ENCODE assay signal across 9 cellular contexts in the genomic region with DNA sequence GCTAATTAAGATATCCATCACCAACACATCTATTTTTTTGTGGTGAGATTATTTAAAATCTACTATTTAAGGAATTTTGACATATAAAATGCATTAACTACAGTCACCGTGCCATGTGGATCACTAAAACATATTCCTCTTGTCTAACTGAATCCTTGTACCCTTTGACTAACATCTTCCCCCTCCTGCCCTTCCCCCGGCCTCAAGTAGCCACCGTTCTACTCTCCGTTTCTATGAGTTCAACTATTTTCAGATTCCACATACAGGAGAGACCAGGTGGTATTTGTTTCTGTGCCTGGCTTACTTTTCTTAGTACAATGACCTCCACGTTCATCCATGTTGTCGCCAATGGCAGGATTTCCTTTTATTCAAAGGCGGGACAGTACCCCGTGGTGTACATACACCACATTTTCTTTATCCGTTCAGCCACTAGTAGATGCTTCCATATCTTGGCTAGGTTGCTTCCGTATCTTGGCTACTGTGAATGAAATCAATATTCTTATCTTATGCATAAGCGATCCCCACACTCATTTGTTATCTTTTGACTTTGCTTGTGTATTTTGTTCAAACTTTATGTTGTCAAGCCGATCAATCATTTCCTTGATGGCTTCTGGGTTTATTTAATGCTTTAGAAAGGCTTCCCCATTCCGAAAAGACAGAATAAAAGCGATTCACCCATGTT.
A peak's percentile ranks its signal among the peaks of the same experiment; 100 is the strongest.
DNase-seq lines count a peak whose midpoint lies in the region; ATAC-seq, FAIRE-seq and TF ChIP-seq lines count a peak whose summit lies in the region.
"Had no signal": no experiment of that assay in that cellular context is flagged by ENCODE, and none has a peak within 500 bp of the region (broad histone marks: within the 10 kb centered on the region; RNA-seq: fewer than 3 reads in every experiment).

No MANE protein-coding gene starts in this region.

- peaks cover 0 to 1% of the 10 kb centered on the region in 2 donors for H3K36me3 Mint-ChIP-seq in activated T-cell treated with anti-CD3 and anti-CD28 coated beads, Interleukin-2, amount 50 U/mL, for 72 hours (ENCODE audit: insufficient read depth in 2 of 2)
- peaks cover 2% of the 10 kb centered on the region for H3K36me3 Mint-ChIP-seq in central memory CD8-positive, alpha-beta T cell (ENCODE audit: insufficient read depth)

- no peak overlapping the region for H3K4ac ChIP-seq in mesenchymal stem cell (ENCODE audit: low read depth in 1 of 2, low read length in 2 of 2)

- H3K9me3 Mint-ChIP-seq in activated T-cell treated with anti-CD3 and anti-CD28 coated beads, Interleukin-2, amount 50 U/mL, for 72 hours, result no peaks in the 10 kb centered on the region
- H3K9me3 Mint-ChIP-seq in central memory CD8-positive, alpha-beta T cell, result no peaks in the 10 kb centered on the region

- H3K27ac ChIP-seq in mesenchymal stem cell (ENCODE audit: low read length, poor library complexity, severe bottlenecking) (no peak overlapping the region), upper lobe of right lung (peak overlapping the region; percentile 28)
- H3K27ac ChIP-seq: epithelial cell of prostate had no signal

- WGBS in mesenchymal stem cell, result 61% methylated on average over 14 of the region's 14 CpGs

- H2BK120ac ChIP-seq in mesenchymal stem cell (ENCODE audit: low read depth, low read length), result no peak overlapping the region

- H3K18ac ChIP-seq in mesenchymal stem cell (ENCODE audit: low read depth in 1 of 2, low read length in 2 of 2), result no peak overlapping the region

- no peak overlapping the region for H2BK15ac ChIP-seq in mesenchymal stem cell (ENCODE audit: low read depth, poor library complexity, severe bottlenecking)

- no peak overlapping the region for H2BK5ac ChIP-seq in mesenchymal stem cell (ENCODE audit: low read depth, low read length, poor library complexity, severe bottlenecking)

- no peak for ATAC-seq in activated T-cell treated with anti-CD3 and anti-CD28 coated beads, Interleukin-2, amount 50 U/mL, for 72 hours (replicated peaks in 1 of 2)
- ATAC-seq in central memory CD8-positive, alpha-beta T cell (replicated peaks; ENCODE audit: extremely low read depth, poor library complexity, severe bottlenecking), result no peak
- ATAC-seq in upper lobe of right lung, result no peak

- no peak for DNase-seq in activated T-cell treated with anti-CD3 and anti-CD28 coated beads, Interleukin-2, amount 50 U/mL, for 72 hours
- no peak for DNase-seq in activated T-cell treated with anti-CD3 and anti-CD28 coated beads, Interleukin-2, amount 50 U/mL, for 1 hour
- no peak for DNase-seq in central memory CD8-positive, alpha-beta T cell (ENCODE audit: low spot score in 2 of 2)
- DNase-seq in mesenchymal stem cell (peak; percentile 2), upper lobe of right lung (no peak), NCI-H774 (lab: John Stamatoyannopoulos, UW) (no peak), RCC 7860 (ENCODE audit: low spot score) (no peak), KG1 (lab: John Stamatoyannopoulos, UW) (no peak)

- H2AK5ac ChIP-seq in mesenchymal stem cell (ENCODE audit: low read length, severe bottlenecking), result no peak overlapping the region

- intact Hi-C loops in upper lobe of right lung (cut with DNase I), result no loop called here

- peak overlapping the region; percentile 84 to 88 for H3K4me3 Mint-ChIP-seq in activated T-cell treated with anti-CD3 and anti-CD28 coated beads, Interleukin-2, amount 50 U/mL, for 72 hours
- H3K4me3 Mint-ChIP-seq in central memory CD8-positive, alpha-beta T cell, result peak overlapping the region; percentile 65

- peak overlapping the region in 1 of 2 experiments; percentile 80 for H3K4me3 ChIP-seq in mesenchymal stem cell (ENCODE audit: insufficient read depth in 1 of 2, low read depth in 1 of 2, low read length in 2 of 2)
- peak overlapping the region; percentile 57 for H3K4me3 ChIP-seq in upper lobe of right lung

- H3K4me1 Mint-ChIP-seq in activated T-cell treated with anti-CD3 and anti-CD28 coated beads, Interleukin-2, amount 50 U/mL, for 72 hours (ENCODE audit: low read depth), result peaks cover 16% of the 10 kb centered on the region
- H3K4me1 Mint-ChIP-seq in central memory CD8-positive, alpha-beta T cell, result peaks cover 12% of the 10 kb centered on the region

- no peaks in the 10 kb centered on the region for H3K9me3 ChIP-seq in mesenchymal stem cell (ENCODE audit: control insufficient read depth, low read length)
- no peaks in the 10 kb centered on the region for H3K9me3 ChIP-seq in upper lobe of right lung

- H2BK12ac ChIP-seq in mesenchymal stem cell (ENCODE audit: low read length in 2 of 2), result no peak overlapping the region

- H3K79me1 ChIP-seq in mesenchymal stem cell (replicated peaks; ENCODE audit: low read length, poor library complexity, severe bottlenecking), result no peaks in the 10 kb centered on the region

- H3K27me3 ChIP-seq in mesenchymal stem cell (ENCODE audit: control insufficient read depth in 1 of 2, insufficient read depth in 1 of 2, low read length in 2 of 2), result peaks cover 25 to 39% of the 10 kb centered on the region in 2 experiments
- no peaks in the 10 kb centered on the region for H3K27me3 ChIP-seq in upper lobe of right lung

- H3K27me3 Mint-ChIP-seq in activated T-cell treated with anti-CD3 and anti-CD28 coated beads, Interleukin-2, amount 50 U/mL, for 72 hours (ENCODE audit: low read depth), result peaks cover 41% of the 10 kb centered on the region
- peaks cover 57% of the 10 kb centered on the region for H3K27me3 Mint-ChIP-seq in central memory CD8-positive, alpha-beta T cell

- no peak overlapping the region for H3K23ac ChIP-seq in mesenchymal stem cell (ENCODE audit: low read length in 2 of 2)

- H3K14ac ChIP-seq in mesenchymal stem cell (ENCODE audit: low read length in 2 of 2), result no peak overlapping the region

- FAIRE-seq in RCC 7860 (lab: Jason Lieb, UNC), result no peak

- no peaks in the 10 kb centered on the region for H3K36me3 ChIP-seq in mesenchymal stem cell (ENCODE audit: control insufficient read depth in 1 of 2, insufficient read depth in 2 of 2, low read depth in 1 of 2, low read length in 2 of 2)
- H3K36me3 ChIP-seq in upper lobe of right lung, result no peaks in the 10 kb centered on the region

- H2AFZ ChIP-seq in mesenchymal stem cell (ENCODE audit: low read depth, low read length), result peak overlapping the region; percentile 77

- H3K27ac Mint-ChIP-seq in activated T-cell treated with anti-CD3 and anti-CD28 coated beads, Interleukin-2, amount 50 U/mL, for 72 hours, result no peak overlapping the region
- no peak overlapping the region for H3K27ac Mint-ChIP-seq in central memory CD8-positive, alpha-beta T cell (ENCODE audit: low read depth)

- no peak overlapping the region for H4K8ac ChIP-seq in mesenchymal stem cell (ENCODE audit: low read length)

- no peak for TF ChIP-seq CTCF in upper lobe of right lung (IDR thresholded peaks at IDR 0.05)

- no peak overlapping the region for H4K91ac ChIP-seq in mesenchymal stem cell (ENCODE audit: low read length)

- H3K4me2 ChIP-seq in mesenchymal stem cell (ENCODE audit: low read length, poor library complexity, severe bottlenecking), result peak overlapping the region; percentile 98

- peaks cover 11% of the 10 kb centered on the region for H3K4me1 ChIP-seq in mesenchymal stem cell (ENCODE audit: control insufficient read depth, insufficient read depth, low read depth, low read length)
- H3K4me1 ChIP-seq in upper lobe of right lung, result peaks cover 4% of the 10 kb centered on the region

- peak overlapping the region; percentile 87 for H3K9ac ChIP-seq in mesenchymal stem cell (ENCODE audit: low read length)
